Comparison of ENCODE assay signal across 8 cellular contexts in genomic region chr2:71331331-71331580, GRCh38. TPM values are rescaled to one million over a fixed set of nuclear protein-coding genes. Genes with fewer than 3 reads are reported as not detected.
DNase-seq lines count a peak whose midpoint lies in the region; ATAC-seq and TF ChIP-seq lines count a peak whose summit lies in the region.
"Not testable (repeated sequence)": the region's sequence is repeated elsewhere in the genome, so short reads cannot be mapped to it uniquely, and the experiment has no call there.

No MANE protein-coding gene starts in this region.

- H3K4me1 ChIP-seq in hepatocyte (ENCODE audit: insufficient read depth), result not testable (repeated sequence)
- H3K4me1 ChIP-seq in neuron (ENCODE audit: insufficient read depth, low read length), result peaks cover 13% of the 10 kb centered on the region

- not testable (repeated sequence) for DNase-seq in CD14-positive monocyte (ENCODE audit: low spot score); HFF-Myc (ENCODE audit: extremely low read depth, low read depth); SK-N-MC (ENCODE audit: low read depth, low spot score); hepatocyte (ENCODE audit: low spot score); stimulated activated naive B cell treated with anti-CD40 and anti-IgM and Interleukin-4, amounts not matched to agents 10 μg/mL and 1 μg/mL and 100 μg/mL, for 72 hours

- H3K4me3 Mint-ChIP-seq in CD14-positive monocyte, result peak overlapping the region; percentile 78 to 97
- H3K4me3 Mint-ChIP-seq in activated T-helper 17 cell treated with anti-CD3 and anti-CD28 coated beads, Interleukin-2, amount 50 U/mL, for 72 hours, result peak overlapping the region; percentile 93
- peak overlapping the region; percentile 97 for H3K4me3 Mint-ChIP-seq in dendritic cell treated with granulocyte-macrophage colony-stimulating factor and Interleukin-4, amounts not matched to agents 40 ng/mL and 50 ng/mL, for 4 days
- peak overlapping the region; percentile 89 to 100 for H3K4me3 Mint-ChIP-seq in stimulated activated naive B cell treated with anti-CD40 and anti-IgM and Interleukin-4, amounts not matched to agents 10 μg/mL and 1 μg/mL and 100 μg/mL, for 72 hours

- H3K9me3 ChIP-seq in SK-N-MC (ENCODE audit: low read depth, low read length); hepatocyte (ENCODE audit: low read depth); neuron (ENCODE audit: low read length): not testable (repeated sequence)

- peaks cover 6 to 15% of the 10 kb centered on the region in 2 donors for H3K36me3 Mint-ChIP-seq in CD14-positive monocyte
- H3K36me3 Mint-ChIP-seq in activated T-helper 17 cell treated with anti-CD3 and anti-CD28 coated beads, Interleukin-2, amount 50 U/mL, for 72 hours (ENCODE audit: low read depth), result peaks cover 49% of the 10 kb centered on the region
- H3K36me3 Mint-ChIP-seq in dendritic cell treated with granulocyte-macrophage colony-stimulating factor and Interleukin-4, amounts not matched to agents 40 ng/mL and 50 ng/mL, for 4 days (ENCODE audit: low read depth), result peaks cover 39% of the 10 kb centered on the region
- H3K36me3 Mint-ChIP-seq in stimulated activated naive B cell treated with anti-CD40 and anti-IgM and Interleukin-4, amounts not matched to agents 10 μg/mL and 1 μg/mL and 100 μg/mL, for 72 hours, result peaks cover 8 to 16% of the 10 kb centered on the region in 2 donors

- H3K27ac Mint-ChIP-seq in CD14-positive monocyte, result peak overlapping the region in 5 of 7 donors; percentile 75 to 99 (median 88)
- peak overlapping the region; percentile 99 for H3K27ac Mint-ChIP-seq in activated T-helper 17 cell treated with anti-CD3 and anti-CD28 coated beads, Interleukin-2, amount 50 U/mL, for 72 hours
- peak overlapping the region; percentile 97 for H3K27ac Mint-ChIP-seq in dendritic cell treated with granulocyte-macrophage colony-stimulating factor and Interleukin-4, amounts not matched to agents 40 ng/mL and 50 ng/mL, for 4 days
- H3K27ac Mint-ChIP-seq in stimulated activated naive B cell treated with anti-CD40 and anti-IgM and Interleukin-4, amounts not matched to agents 10 μg/mL and 1 μg/mL and 100 μg/mL, for 72 hours, result peak overlapping the region; percentile 99

- H3K27ac ChIP-seq in SK-N-MC, hepatocyte: not testable (repeated sequence)

- H3K27me3 ChIP-seq in hepatocyte; neuron (ENCODE audit: insufficient read depth, low read length): not testable (repeated sequence)

- ATAC-seq in activated T-helper 17 cell treated with anti-CD3 and anti-CD28 coated beads, Interleukin-2, amount 50 U/mL, for 72 hours (replicated peaks); stimulated activated naive B cell treated with anti-CD40 and anti-IgM and Interleukin-4, amounts not matched to agents 10 μg/mL and 1 μg/mL and 100 μg/mL, for 72 hours (replicated peaks): not testable (repeated sequence)

- not testable (repeated sequence) for H3K27me3 Mint-ChIP-seq in CD14-positive monocyte (ENCODE audit: low read depth in 3 of 3); activated T-helper 17 cell treated with anti-CD3 and anti-CD28 coated beads, Interleukin-2, amount 50 U/mL, for 72 hours; dendritic cell treated with granulocyte-macrophage colony-stimulating factor and Interleukin-4, amounts not matched to agents 40 ng/mL and 50 ng/mL, for 4 days; stimulated activated naive B cell treated with anti-CD40 and anti-IgM and Interleukin-4, amounts not matched to agents 10 μg/mL and 1 μg/mL and 100 μg/mL, for 72 hours

- TF ChIP-seq CTCF in CD14-positive monocyte (IDR thresholded peaks at IDR 0.05); HFF-Myc (IDR thresholded peaks at IDR 0.05; ENCODE audit: low read depth, low read length, missing control alignments); hepatocyte (IDR thresholded peaks at IDR 0.05; ENCODE audit: poor library complexity): not testable (repeated sequence)

- H3K4me2 ChIP-seq in hepatocyte, result peak overlapping the region; percentile 76

- H3K4me1 Mint-ChIP-seq in CD14-positive monocyte, result peaks cover 27% of the 10 kb centered on the region
- peaks cover 12% of the 10 kb centered on the region for H3K4me1 Mint-ChIP-seq in activated T-helper 17 cell treated with anti-CD3 and anti-CD28 coated beads, Interleukin-2, amount 50 U/mL, for 72 hours
- H3K4me1 Mint-ChIP-seq in dendritic cell treated with granulocyte-macrophage colony-stimulating factor and Interleukin-4, amounts not matched to agents 40 ng/mL and 50 ng/mL, for 4 days (ENCODE audit: low read depth), result peaks cover 23% of the 10 kb centered on the region
- peaks cover 12 to 16% of the 10 kb centered on the region in 2 donors for H3K4me1 Mint-ChIP-seq in stimulated activated naive B cell treated with anti-CD40 and anti-IgM and Interleukin-4, amounts not matched to agents 10 μg/mL and 1 μg/mL and 100 μg/mL, for 72 hours

- H3K79me2 ChIP-seq in hepatocyte, result peaks cover 49% of the 10 kb centered on the region

- H3K36me3 ChIP-seq in SK-N-MC (ENCODE audit: insufficient read depth, low read length) (peaks cover 29% of the 10 kb centered on the region), neuron (ENCODE audit: insufficient read depth, low read length) (peaks cover 11% of the 10 kb centered on the region)
- H3K36me3 ChIP-seq in hepatocyte (replicated peaks; ENCODE audit: insufficient read depth, low read depth), result not testable (repeated sequence)

- intact Hi-C loops in CD14-positive monocyte (cut with micrococcal nuclease), result loop anchor here in 1 of 2 donors (5.0 kb wide), 2 partner anchors 34 to 104 kb away; partner anchors contain the start of gene PAIP2B
- intact Hi-C loops in dendritic cell treated with granulocyte-macrophage colony-stimulating factor and Interleukin-4, amounts not matched to agents 40 ng/mL and 50 ng/mL, for 4 days (cut with micrococcal nuclease), result loop anchor here (2.0 to 10.0 kb wide), 3 partner anchors 54 to 196 kb away; partner anchors contain the start of genes MCEE, MPHOSPH10 and PAIP2B

- H3K4me3 ChIP-seq in HFF-Myc (replicated peaks; ENCODE audit: low read depth, low read length) (peak overlapping the region; percentile 99; the same call in 1 of the 2 replicates), SK-N-MC (peak overlapping the region; percentile 100), neuron (ENCODE audit: low read length) (peak overlapping the region; percentile 46)
- H3K4me3 ChIP-seq in hepatocyte, result not testable (repeated sequence)

- 21% methylated on average over 9 of the region's 9 CpGs for WGBS in hepatocyte (ENCODE audit: low lambda C conversion rate, missing lambda C conversion rate)

- H4K20me1 ChIP-seq in hepatocyte (ENCODE audit: insufficient read depth, poor library complexity, severe bottlenecking), result peaks cover 39% of the 10 kb centered on the region

- not testable (repeated sequence) for H3K9me3 Mint-ChIP-seq in CD14-positive monocyte; activated T-helper 17 cell treated with anti-CD3 and anti-CD28 coated beads, Interleukin-2, amount 50 U/mL, for 72 hours; dendritic cell treated with granulocyte-macrophage colony-stimulating factor and Interleukin-4, amounts not matched to agents 40 ng/mL and 50 ng/mL, for 4 days; stimulated activated naive B cell treated with anti-CD40 and anti-IgM and Interleukin-4, amounts not matched to agents 10 μg/mL and 1 μg/mL and 100 μg/mL, for 72 hours

- not testable (repeated sequence) for H3K9ac ChIP-seq in SK-N-MC (ENCODE audit: insufficient read length)

- not testable (repeated sequence) for H3K9me2 ChIP-seq in hepatocyte (replicated peaks; ENCODE audit: insufficient read depth)

- peak overlapping the region; percentile 87 for H2AFZ ChIP-seq in hepatocyte
- peak overlapping the region; percentile 7 for H2AFZ ChIP-seq in neuron (ENCODE audit: low read depth, low read length)

RNA-seq across cellular contexts. Expression of gene ZNF638, which starts 0.3 kb away (rescaled TPM):
- polyA plus RNA-seq in CD14-positive monocyte (10 to 100 TPM; 19.1 to 22.4 TPM), hepatocyte (41.2 and 52.7 TPM in 2 replicates)
- total RNA-seq in activated T-helper 17 cell treated with anti-CD3 and anti-CD28 coated beads, Interleukin-2, amount 50 U/mL, for 72 hours, result 100 to 1,000 TPM in 1 of 2 donors, 10 to 100 TPM in 1; 96.1 to 173 TPM
- 141 and 170 TPM in 2 replicates for total RNA-seq in hepatocyte
